8 cellular contexts compared by ENCODE assay signal in genomic region chr12:57751432-57751787, GRCh38. TPM values are rescaled to one million over a fixed set of nuclear protein-coding genes. Genes with fewer than 3 reads are reported as not detected.
DNase-seq lines count a peak whose midpoint lies in the region; ATAC-seq lines count a peak whose summit lies in the region.

No MANE protein-coding gene starts in this region.

- no peaks in the 10 kb centered on the region for H3K9me3 Mint-ChIP-seq in activated T-cell treated with anti-CD3 and anti-CD28 coated beads, Interleukin-2, amount 50 U/mL, for 4 hours
- H3K9me3 Mint-ChIP-seq in stimulated activated memory B cell treated with anti-CD40 and anti-IgM and Interleukin-4, amounts not matched to agents 10 μg/mL and 1 μg/mL and 100 μg/mL, for 72 hours = no peaks in the 10 kb centered on the region

- H3K27me3 Mint-ChIP-seq in activated T-cell treated with anti-CD3 and anti-CD28 coated beads, Interleukin-2, amount 50 U/mL, for 4 hours (ENCODE audit: low read depth) = no peaks in the 10 kb centered on the region
- no peaks in the 10 kb centered on the region for H3K27me3 Mint-ChIP-seq in stimulated activated memory B cell treated with anti-CD40 and anti-IgM and Interleukin-4, amounts not matched to agents 10 μg/mL and 1 μg/mL and 100 μg/mL, for 72 hours

- H3K9me3 ChIP-seq in iPS-15b (ENCODE audit: control insufficient read depth, insufficient read depth, low read length) = no peaks in the 10 kb centered on the region

- peak overlapping the region; percentile 96 for H3K4me3 Mint-ChIP-seq in activated T-cell treated with anti-CD3 and anti-CD28 coated beads, Interleukin-2, amount 50 U/mL, for 4 hours
- H3K4me3 Mint-ChIP-seq in stimulated activated memory B cell treated with anti-CD40 and anti-IgM and Interleukin-4, amounts not matched to agents 10 μg/mL and 1 μg/mL and 100 μg/mL, for 72 hours = peak overlapping the region; percentile 88

- H3K27me3 ChIP-seq in iPS-15b (ENCODE audit: control insufficient read depth, insufficient read depth, low read length) = peaks cover 21% of the 10 kb centered on the region

- DNase-seq in DMS53 (lab: John Stamatoyannopoulos, UW) (peak; percentile 64), DMS53 treated with DMSO at 0.1 percent for 48 hours (lab: John Stamatoyannopoulos, UW; ENCODE audit: unreplicated experiment) (no peak), NCI-H82 treated with DMSO at 0.1 percent for 48 hours (lab: John Stamatoyannopoulos, UW; ENCODE audit: unreplicated experiment) (no peak), kidney glomerular epithelial cell (lab: John Stamatoyannopoulos, UW) (no peak), glomerular visceral epithelial cell (ENCODE audit: extremely low spot score) (no peak)
- no peak for DNase-seq in activated T-cell treated with anti-CD3 and anti-CD28 coated beads, Interleukin-2, amount 50 U/mL, for 4 hours

- H3K4me1 Mint-ChIP-seq in activated T-cell treated with anti-CD3 and anti-CD28 coated beads, Interleukin-2, amount 50 U/mL, for 4 hours (ENCODE audit: low read depth) = peaks cover 48% of the 10 kb centered on the region
- H3K4me1 Mint-ChIP-seq in stimulated activated memory B cell treated with anti-CD40 and anti-IgM and Interleukin-4, amounts not matched to agents 10 μg/mL and 1 μg/mL and 100 μg/mL, for 72 hours = peaks cover 49% of the 10 kb centered on the region

- H3K36me3 Mint-ChIP-seq in activated T-cell treated with anti-CD3 and anti-CD28 coated beads, Interleukin-2, amount 50 U/mL, for 4 hours (ENCODE audit: insufficient read depth) = peaks cover 32% of the 10 kb centered on the region
- H3K36me3 Mint-ChIP-seq in stimulated activated memory B cell treated with anti-CD40 and anti-IgM and Interleukin-4, amounts not matched to agents 10 μg/mL and 1 μg/mL and 100 μg/mL, for 72 hours = peaks cover 34% of the 10 kb centered on the region

- ATAC-seq in activated T-cell treated with anti-CD3 and anti-CD28 coated beads, Interleukin-2, amount 50 U/mL, for 4 hours = no peak
- no peak for ATAC-seq in stimulated activated memory B cell treated with anti-CD40 and anti-IgM and Interleukin-4, amounts not matched to agents 10 μg/mL and 1 μg/mL and 100 μg/mL, for 72 hours

- H3K4me1 ChIP-seq in iPS-15b (ENCODE audit: control insufficient read depth, insufficient read depth, low read length) = peaks cover 12% of the 10 kb centered on the region

- peak overlapping the region; percentile 95 for H3K4me3 ChIP-seq in iPS-15b (ENCODE audit: low read depth, low read length)

- peak overlapping the region; percentile 97 for H3K9ac ChIP-seq in iPS-15b (ENCODE audit: low read depth, low read length)

- peak overlapping the region; percentile 88 for H3K27ac Mint-ChIP-seq in stimulated activated memory B cell treated with anti-CD40 and anti-IgM and Interleukin-4, amounts not matched to agents 10 μg/mL and 1 μg/mL and 100 μg/mL, for 72 hours

- H3K36me3 ChIP-seq in iPS-15b (ENCODE audit: control insufficient read depth, insufficient read depth, low read length) = peaks cover 24% of the 10 kb centered on the region

RNA-seq across cellular contexts. Expression of gene CDK4, which starts 0.7 kb away (rescaled TPM):
- total RNA-seq in activated T-cell treated with anti-CD3 and anti-CD28 coated beads, Interleukin-2, amount 50 U/mL, for 4 hours = 100 to 1,000 TPM; 347 to 382 (median 378) TPM

RNA-seq across cellular contexts. Expression of gene MARCHF9, which starts 3.5 kb away (rescaled TPM):
- total RNA-seq in activated T-cell treated with anti-CD3 and anti-CD28 coated beads, Interleukin-2, amount 50 U/mL, for 4 hours = 10 to 100 TPM; 15.7 to 17.6 (median 17.3) TPM

RNA-seq across cellular contexts. Expression of gene TSPAN31, which starts 6.6 kb away (rescaled TPM):
- total RNA-seq in activated T-cell treated with anti-CD3 and anti-CD28 coated beads, Interleukin-2, amount 50 U/mL, for 4 hours = 10 to 100 TPM; 11.5 to 14.9 (median 14.0) TPM

RNA-seq across cellular contexts. Expression of gene AGAP2, which starts 12.9 kb away (rescaled TPM):
- 10 to 100 TPM; 24.4 to 28.1 (median 25.8) TPM for total RNA-seq in activated T-cell treated with anti-CD3 and anti-CD28 coated beads, Interleukin-2, amount 50 U/mL, for 4 hours

RNA-seq across cellular contexts. Expression of gene CYP27B1, which starts 15.5 kb away (rescaled TPM):
- 10 to 100 TPM; 18.4 to 19.6 (median 19.5) TPM for total RNA-seq in activated T-cell treated with anti-CD3 and anti-CD28 coated beads, Interleukin-2, amount 50 U/mL, for 4 hours
